ENCODE assay signal across 10 cellular contexts in genomic region chr6:157514659-157515496, GRCh38.
DNase-seq lines count a peak whose midpoint lies in the region; ATAC-seq, FAIRE-seq and TF ChIP-seq lines count a peak whose summit lies in the region.
"Had no signal": no experiment of that assay in that cellular context is flagged by ENCODE, and none has a peak within 500 bp of the region (broad histone marks: within the 10 kb centered on the region; RNA-seq: fewer than 3 reads in every experiment).

No MANE protein-coding gene starts in this region.

- intact Hi-C loops in CD14-positive monocyte (cut with micrococcal nuclease), result loop anchor here in 1 of 2 donors (5.0 kb wide), 1 partner anchor 32 kb away; no protein-coding TSS in a partner anchor

- H3K4me3 Mint-ChIP-seq in CD14-positive monocyte, result peak overlapping the region in 1 of 2 donors; percentile 39
- no peak overlapping the region for H3K4me3 Mint-ChIP-seq in astrocyte (ENCODE audit: unreplicated experiment)
- no peak overlapping the region for H3K4me3 Mint-ChIP-seq in memory B cell
- H3K4me3 Mint-ChIP-seq in mesothelial cell of epicardium, result no peak overlapping the region

- TF ChIP-seq CTCF in CD14-positive monocyte (IDR thresholded peaks at IDR 0.05) (no peak), astrocyte (IDR thresholded peaks at IDR 0.05; ENCODE audit: insufficient read depth, low read depth, low read length) (no peak), mesothelial cell of epicardium (IDR thresholded peaks at IDR 0.05; ENCODE audit: unreplicated experiment) (no peak), WERI-Rb-1 (IDR thresholded peaks at IDR 0.05; ENCODE audit: low read depth, low read length) (no peak)

- no peak overlapping the region for H2AFZ ChIP-seq in astrocyte (ENCODE audit: low read depth, low read length)
- H2AFZ ChIP-seq: parathyroid adenoma had no signal

- H3K27ac Mint-ChIP-seq in CD14-positive monocyte (peak overlapping the region in 5 of 7 donors; percentile 32 to 71 (median 63)), astrocyte (ENCODE audit: unreplicated experiment) (no peak overlapping the region), memory B cell (peak overlapping the region; percentile 60), mesothelial cell of epicardium (no peak overlapping the region)

- peaks cover 0 to 5% of the 10 kb centered on the region in 2 donors for H3K36me3 Mint-ChIP-seq in CD14-positive monocyte
- H3K36me3 Mint-ChIP-seq in astrocyte (ENCODE audit: low read depth, unreplicated experiment), result peaks cover 2% of the 10 kb centered on the region
- H3K36me3 Mint-ChIP-seq in memory B cell, result peaks cover 10% of the 10 kb centered on the region
- H3K36me3 Mint-ChIP-seq in mesothelial cell of epicardium, result no peaks in the 10 kb centered on the region

- peak; percentile 92 for FAIRE-seq in astrocyte (lab: Jason Lieb, UNC)

- DNase-seq in CD14-positive monocyte (ENCODE audit: low spot score), result peak; percentile 79
- peak; percentile 44 for DNase-seq in HuH-7 (ENCODE audit: low spot score)
- peak; percentile 71 for DNase-seq in astrocyte (ENCODE audit: low read depth)
- DNase-seq in memory B cell (ENCODE audit: low spot score in 2 of 2), result no peak
- DNase-seq in mesothelial cell of epicardium (ENCODE audit: low spot score in 2 of 2, unreplicated experiment in 2 of 2), result no peak
- DNase-seq in WERI-Rb-1, result no peak
- DNase-seq: colonic mucosa had no signal

- no peaks in the 10 kb centered on the region for H4K20me1 ChIP-seq in astrocyte (ENCODE audit: insufficient read depth, low read length)

- H3K4me2 ChIP-seq in astrocyte (ENCODE audit: low read length), result peak overlapping the region; percentile 28

- H3K9me3 Mint-ChIP-seq in CD14-positive monocyte (peaks cover 0 to 2% (median 0%) of the 10 kb centered on the region in 7 donors), astrocyte (ENCODE audit: unreplicated experiment) (no peaks in the 10 kb centered on the region), memory B cell (no peaks in the 10 kb centered on the region), mesothelial cell of epicardium (no peaks in the 10 kb centered on the region)

- H3K79me2 ChIP-seq in astrocyte (ENCODE audit: insufficient read depth, low read length), result no peaks in the 10 kb centered on the region

- H3K27me3 Mint-ChIP-seq in CD14-positive monocyte (ENCODE audit: low read depth in 3 of 3) (peaks cover 0 to 2% (median 0%) of the 10 kb centered on the region in 3 donors), astrocyte (ENCODE audit: low read depth, unreplicated experiment) (peaks cover 4% of the 10 kb centered on the region), memory B cell (no peaks in the 10 kb centered on the region), mesothelial cell of epicardium (ENCODE audit: low read depth) (no peaks in the 10 kb centered on the region)

- H3K4me3 ChIP-seq in astrocyte (ENCODE audit: insufficient read depth, low read depth, low read length) (no peak overlapping the region), WERI-Rb-1 (ENCODE audit: low read depth, low read length) (no peak overlapping the region)
- H3K4me3 ChIP-seq: colonic mucosa had no signal

- H3K36me3 ChIP-seq in astrocyte (ENCODE audit: insufficient read depth, low read length) (no peaks in the 10 kb centered on the region), WERI-Rb-1 (no peaks in the 10 kb centered on the region)
- H3K36me3 ChIP-seq: colonic mucosa had no signal

- H3K4me1 Mint-ChIP-seq in CD14-positive monocyte (peaks cover 30% of the 10 kb centered on the region), astrocyte (ENCODE audit: low read depth, unreplicated experiment) (peaks cover 19% of the 10 kb centered on the region), memory B cell (peaks cover 24% of the 10 kb centered on the region), mesothelial cell of epicardium (peaks cover 4% of the 10 kb centered on the region)

- H3K27me3 ChIP-seq in astrocyte (ENCODE audit: insufficient read depth, low read length), result no peaks in the 10 kb centered on the region
- H3K27me3 ChIP-seq in WERI-Rb-1 (ENCODE audit: insufficient read depth, low read depth, severe bottlenecking), result no peaks in the 10 kb centered on the region
- H3K27me3 ChIP-seq: colonic mucosa had no signal

- ATAC-seq in memory B cell (ENCODE audit: low read depth) (no peak), GM18868 (IDR thresholded peaks at IDR 0.05; ENCODE audit: unreplicated experiment) (no peak), HG03442 (IDR thresholded peaks at IDR 0.05; ENCODE audit: unreplicated experiment) (no peak)

- H3K9ac ChIP-seq in astrocyte (ENCODE audit: low read length), result no peak overlapping the region
- H3K9ac ChIP-seq: parathyroid adenoma had no signal

- H3K27ac ChIP-seq in astrocyte (ENCODE audit: low read depth, low read length) (no peak overlapping the region), WERI-Rb-1 (no peak overlapping the region)
- H3K27ac ChIP-seq: colonic mucosa, parathyroid adenoma had no signal

- no peaks in the 10 kb centered on the region for H3K9me3 ChIP-seq in astrocyte (ENCODE audit: insufficient read depth, low read depth, low read length)
- H3K9me3 ChIP-seq in WERI-Rb-1 (ENCODE audit: severe bottlenecking), result no peaks in the 10 kb centered on the region
- H3K9me3 ChIP-seq: colonic mucosa had no signal

- H3K4me1 ChIP-seq in astrocyte (ENCODE audit: insufficient read depth, low read length), result peaks cover 8% of the 10 kb centered on the region
- H3K4me1 ChIP-seq: colonic mucosa, parathyroid adenoma had no signal

Comparison
In these comparisons a context has a peak if more than half of its experiments do, and no peak if none do; other contexts are left out.
1. DNase-seq: peak in CD14-positive monocyte (single experiment), HuH-7 (single experiment) and astrocyte (single experiment); none in memory B cell (0 of 2), mesothelial cell of epicardium (0 of 2) and WERI-Rb-1 (single experiment).
2. H3K27ac Mint-ChIP-seq: peak in CD14-positive monocyte (5 of 7) and memory B cell (single experiment); none in astrocyte (single experiment) and mesothelial cell of epicardium (single experiment).